ENCODE assay signal across 12 cellular contexts in the genomic region with DNA sequence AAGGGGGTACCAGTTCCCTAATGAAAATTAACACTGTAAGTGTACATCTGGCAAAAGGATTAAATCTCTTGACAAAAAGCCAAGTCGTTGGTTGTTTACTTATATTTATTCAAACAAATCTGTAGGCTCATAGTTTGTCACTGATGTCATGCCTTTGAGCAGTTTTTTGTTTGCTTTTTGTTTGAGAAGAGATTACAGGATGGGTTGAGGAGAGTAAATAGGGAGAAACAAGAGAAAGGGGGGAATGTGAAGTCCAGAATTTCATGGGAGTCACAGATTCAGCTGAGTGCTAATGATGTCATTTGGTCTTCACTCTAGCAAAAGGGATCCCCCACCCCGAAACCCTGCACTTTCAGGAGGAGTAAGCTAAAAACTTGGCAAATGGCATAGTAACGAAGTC.
DNase-seq lines count a peak whose midpoint lies in the region; ATAC-seq and TF ChIP-seq lines count a peak whose summit lies in the region.
"Had no signal": no experiment of that assay in that cellular context is flagged by ENCODE, and none has a peak within 500 bp of the region (broad histone marks: within the 10 kb centered on the region; RNA-seq: fewer than 3 reads in every experiment).

No MANE protein-coding gene starts in this region.

- intact Hi-C loops in right lobe of liver (cut with DNase I) = no loop called here

- 29% methylated on average over 3 of the region's 3 CpGs for WGBS in right lobe of liver (ENCODE audit: insufficient coverage, low coverage, low lambda C conversion rate, missing lambda C conversion rate)

- H3K9me3 Mint-ChIP-seq in stimulated activated naive B cell treated with anti-CD40 and anti-IgM and Interleukin-4, amounts not matched to agents 10 μg/mL and 1 μg/mL and 100 μg/mL, for 72 hours = no peaks in the 10 kb centered on the region

- H3K4me3 ChIP-seq in right lobe of liver = no peak overlapping the region

- H3K36me3 ChIP-seq in right lobe of liver = no peaks in the 10 kb centered on the region

- peak; percentile 12 for DNase-seq in AG20443 (ENCODE audit: low spot score)
- DNase-seq in LHCN-M2 (ENCODE audit: low read depth) = peak; percentile 38
- DNase-seq in astrocyte of the hippocampus (ENCODE audit: low read depth, low spot score) = peak; percentile 74
- no peak for DNase-seq in right lobe of liver
- no peak for DNase-seq in GM19240 (ENCODE audit: insufficient read length, low spot score)
- DNase-seq in activated gamma-delta T cell treated with Interleukin-2 at 50 U/mL for 16 hours = no peak
- no peak for DNase-seq in stimulated activated naive B cell treated with anti-CD40 and anti-IgM and Interleukin-4, amounts not matched to agents 10 μg/mL and 1 μg/mL and 100 μg/mL, for 72 hours
- DNase-seq: OCI-M1; stimulated activated CD4-positive, alpha-beta T cell treated with anti-CD3 and anti-CD28 coated beads, Interleukin-2, amount 100 ng/mL, for 24 hours; trophoblast cell had no signal

- no peaks in the 10 kb centered on the region for H3K36me3 Mint-ChIP-seq in stimulated activated naive B cell treated with anti-CD40 and anti-IgM and Interleukin-4, amounts not matched to agents 10 μg/mL and 1 μg/mL and 100 μg/mL, for 72 hours

- no peak for TF ChIP-seq POLR2A in right lobe of liver (IDR thresholded peaks at IDR 0.05)

- no peaks in the 10 kb centered on the region for H3K27me3 Mint-ChIP-seq in stimulated activated naive B cell treated with anti-CD40 and anti-IgM and Interleukin-4, amounts not matched to agents 10 μg/mL and 1 μg/mL and 100 μg/mL, for 72 hours

- H3K4me3 Mint-ChIP-seq in stimulated activated naive B cell treated with anti-CD40 and anti-IgM and Interleukin-4, amounts not matched to agents 10 μg/mL and 1 μg/mL and 100 μg/mL, for 72 hours = no peak overlapping the region
- H3K4me3 Mint-ChIP-seq: activated naive CD8-positive, alpha-beta T cell had no signal

- TF ChIP-seq CTCF in right lobe of liver (IDR thresholded peaks at IDR 0.05) = no peak

- H3K27me3 ChIP-seq in right lobe of liver = no peaks in the 10 kb centered on the region

- H3K27ac Mint-ChIP-seq in stimulated activated naive B cell treated with anti-CD40 and anti-IgM and Interleukin-4, amounts not matched to agents 10 μg/mL and 1 μg/mL and 100 μg/mL, for 72 hours = no peak overlapping the region
- H3K27ac Mint-ChIP-seq: activated naive CD8-positive, alpha-beta T cell had no signal

- H3K4me1 Mint-ChIP-seq in stimulated activated naive B cell treated with anti-CD40 and anti-IgM and Interleukin-4, amounts not matched to agents 10 μg/mL and 1 μg/mL and 100 μg/mL, for 72 hours = no peaks in the 10 kb centered on the region

- no peaks in the 10 kb centered on the region for H3K9me3 ChIP-seq in right lobe of liver

- H3K4me1 ChIP-seq in right lobe of liver = no peaks in the 10 kb centered on the region

- peak in 3 of 4 donors; percentile 45 to 82 (median 56) for ATAC-seq in right lobe of liver
- no peak for ATAC-seq in HG03432 (IDR thresholded peaks at IDR 0.05; ENCODE audit: unreplicated experiment)
- no peak for ATAC-seq in stimulated activated naive B cell treated with anti-CD40 and anti-IgM and Interleukin-4, amounts not matched to agents 10 μg/mL and 1 μg/mL and 100 μg/mL, for 72 hours (replicated peaks)

- H3K27ac ChIP-seq in right lobe of liver = no peak overlapping the region

Comparison
In these comparisons a context has a peak if more than half of its experiments do, and no peak if none do; other contexts are left out.
1. DNase-seq: peak in AG20443 (single experiment), LHCN-M2 (single experiment) and astrocyte of the hippocampus (single experiment); none in right lobe of liver (0 of 3), GM19240 (single experiment), activated gamma-delta T cell treated with Interleukin-2 at 50 U/mL for 16 hours (single experiment) and stimulated activated naive B cell treated with anti-CD40 and anti-IgM and Interleukin-4, amounts not matched to agents 10 μg/mL and 1 μg/mL and 100 μg/mL, for 72 hours (single experiment).
2. ATAC-seq: peak in right lobe of liver (3 of 4); none in HG03432 (single experiment) and stimulated activated naive B cell treated with anti-CD40 and anti-IgM and Interleukin-4, amounts not matched to agents 10 μg/mL and 1 μg/mL and 100 μg/mL, for 72 hours (0 of 2).